In the genomic region with DNA sequence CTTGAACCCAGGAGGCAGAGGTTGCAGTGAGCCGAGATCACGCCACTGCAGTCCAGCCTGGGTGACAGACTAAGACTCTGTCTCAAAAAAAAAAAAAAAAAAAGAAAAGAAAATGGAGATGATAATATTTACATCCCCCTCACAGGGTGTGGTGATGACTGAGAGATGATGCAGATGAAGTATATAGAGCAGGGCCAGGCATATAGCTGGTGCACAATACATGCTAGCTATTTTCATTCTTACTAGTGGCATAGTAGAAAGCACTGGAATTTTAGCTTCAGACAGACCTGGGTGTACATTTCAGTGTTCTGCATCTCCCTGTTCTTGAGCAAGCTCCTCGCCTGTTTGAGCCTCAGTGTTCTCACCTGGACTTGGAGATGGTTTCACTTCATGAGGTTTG, we compare ENCODE assay signal across 21 cellular contexts.
"Had no signal": no experiment of that assay in that cellular context is flagged by ENCODE, and none has a peak within 500 bp of the region (broad histone marks: within the 10 kb centered on the region; RNA-seq: fewer than 3 reads in every experiment).

No MANE protein-coding gene starts in this region.

- H3K4me3 ChIP-seq: esophagus squamous epithelium, right atrium auricular region, skin epidermis, stomach, thoracic aorta had no signal

- H3K27me3 ChIP-seq: esophagus squamous epithelium, right atrium auricular region, stomach had no signal

- H3K4me1 Mint-ChIP-seq: activated B cell treated with CpG ODN at 0.5 μM for 24 hours; central memory CD8-positive, alpha-beta T cell had no signal

- H3K27ac ChIP-seq: right atrium auricular region had no signal

- ATAC-seq: natural killer cell treated with Interleukin-12 subunit alpha and Interleukin-12 subunit beta and Interleukin-15 and Interleukin-18, amount 100 ng/mL, for 72 hours had no signal

- H3K36me3 ChIP-seq: esophagus squamous epithelium, right atrium auricular region, stomach, thoracic aorta had no signal

- DNase-seq: activated B cell treated with CpG ODN at 0.5 μM for 24 hours; activated CD4-positive, alpha-beta T cell treated with anti-CD3 and anti-CD28 coated beads, Interleukin-2, amount 10 ng/mL, durations not matched to agents 24 days and 14 days; activated T-cell treated with anti-CD3 and anti-CD28 coated beads for 4 hours; cortex of kidney; effector CD8-positive, alpha-beta T cell; esophagus squamous epithelium; glutamatergic neuron; hypothalamus; occipital lobe; stimulated activated CD4-positive, alpha-beta T cell treated with anti-CD3 and anti-CD28 coated beads, Interleukin-15, amount 100 ng/mL, for 24 hours; stimulated activated CD4-positive, alpha-beta T cell treated with anti-CD3 and anti-CD28 coated beads, Interleukin-4, amount 100 ng/mL, for 1 hour; stomach; T-helper 2 cell had no signal

- H3K9me3 Mint-ChIP-seq: activated B cell treated with CpG ODN at 0.5 μM for 24 hours; activated CD4-positive, alpha-beta T cell treated with anti-CD3 and anti-CD28 coated beads, Interleukin-2, amount 10 ng/mL, durations not matched to agents 24 days and 14 days; central memory CD8-positive, alpha-beta T cell had no signal

- H3K27me3 Mint-ChIP-seq: activated CD4-positive, alpha-beta T cell treated with anti-CD3 and anti-CD28 coated beads, Interleukin-2, amount 10 ng/mL, durations not matched to agents 24 days and 14 days; activated naive CD8-positive, alpha-beta T cell; central memory CD8-positive, alpha-beta T cell had no signal

- H3K9me3 ChIP-seq: esophagus squamous epithelium, right atrium auricular region, thoracic aorta had no signal

- H3K27ac Mint-ChIP-seq: activated B cell treated with CpG ODN at 0.5 μM for 24 hours; activated naive CD8-positive, alpha-beta T cell; brain; progenitor cell of endocrine pancreas had no signal

- H3K4me3 Mint-ChIP-seq: activated B cell treated with CpG ODN at 0.5 μM for 24 hours; activated CD4-positive, alpha-beta T cell treated with anti-CD3 and anti-CD28 coated beads, Interleukin-2, amount 10 ng/mL, durations not matched to agents 24 days and 14 days; activated naive CD8-positive, alpha-beta T cell; brain; central memory CD8-positive, alpha-beta T cell; natural killer cell treated with Interleukin-12 subunit alpha and Interleukin-12 subunit beta and Interleukin-15 and Interleukin-18, amount 100 ng/mL, for 72 hours had no signal

- H3K36me3 Mint-ChIP-seq: activated naive CD8-positive, alpha-beta T cell; brain; natural killer cell treated with Interleukin-12 subunit alpha and Interleukin-12 subunit beta and Interleukin-15 and Interleukin-18, amount 100 ng/mL, for 72 hours had no signal
